6 cellular contexts compared by ENCODE assay signal in genomic region chr19:49924881-49925210, GRCh38. TPM values are rescaled to one million over a fixed set of nuclear protein-coding genes. Genes with fewer than 3 reads are reported as not detected.
"Had no signal": no experiment of that assay in that cellular context is flagged by ENCODE, and none has a peak within 500 bp of the region (broad histone marks: within the 10 kb centered on the region; RNA-seq: fewer than 3 reads in every experiment).

No MANE protein-coding gene starts in this region.

RNA-seq across cellular contexts. Expression of gene IL4I1, which starts 28.2 kb away (rescaled TPM):
- total RNA-seq: esophagus mucosa, left ventricle myocardium inferior, smooth muscle cell had no signal

RNA-seq across cellular contexts. Expression of gene SIGLEC11, which starts 36.1 kb away (rescaled TPM):
- total RNA-seq: astrocyte, bronchial epithelial cell, esophagus mucosa, pulmonary artery endothelial cell, smooth muscle cell had no signal
- polyA plus RNA-seq: smooth muscle cell had no signal
